8 cellular contexts compared by ENCODE assay signal in the genomic region with DNA sequence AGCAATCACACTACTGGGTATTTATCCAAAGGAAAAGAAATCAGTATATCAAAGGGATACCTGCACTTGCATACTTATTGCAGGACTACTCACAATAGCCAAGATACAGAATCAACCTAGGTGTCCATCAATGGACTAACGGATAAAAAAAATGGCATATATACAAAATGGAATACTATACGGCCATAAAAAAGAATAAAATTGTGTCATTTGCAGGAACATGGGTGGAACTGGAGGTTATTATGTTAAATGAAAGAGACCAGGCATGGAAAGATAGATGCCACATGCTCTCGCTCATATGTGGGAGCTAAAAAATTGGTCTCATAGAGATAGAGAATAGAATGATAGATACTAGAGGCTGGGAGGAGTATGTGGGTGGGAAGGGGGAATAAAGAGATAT.
"Had no signal": no experiment of that assay in that cellular context is flagged by ENCODE, and none has a peak within 500 bp of the region (broad histone marks: within the 10 kb centered on the region; RNA-seq: fewer than 3 reads in every experiment).

No MANE protein-coding gene starts in this region.

- H3K4me3 ChIP-seq: GM12878 had no signal

- ATAC-seq: GM12878 had no signal

- FAIRE-seq: G401.6, GM12878, GM12891, GM12892, GM18507, GM19239 had no signal

- DNase-seq: GDM1, GF-D8 had no signal
